In genomic region chr6:124487778-124488431, GRCh38 we compare ENCODE assay signal across 1 cellular context.
TF ChIP-seq lines count a peak whose summit lies in the region.

No MANE protein-coding gene starts in this region.

TF ChIP-seq in SK-N-SH, 30 proteins besides CTCF, POLR2A, EP300 and RAD21 (continued from another document):
- TF ChIP-seq PBX3 (IDR thresholded peaks at IDR 0.05) = no peak
- TF ChIP-seq, protein P1, sequence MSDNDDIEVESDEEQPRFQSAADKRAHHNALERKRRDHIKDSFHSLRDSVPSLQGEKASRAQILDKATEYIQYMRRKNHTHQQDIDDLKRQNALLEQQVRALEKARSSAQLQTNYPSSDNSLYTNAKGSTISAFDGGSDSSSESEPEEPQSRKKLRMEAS (IDR thresholded peaks at IDR 0.05; ENCODE audit: low read depth) = no peak
